ENCODE assay signal across 26 cellular contexts in genomic region chr1:230694991-230695390, GRCh38. TPM values are rescaled to one million over a fixed set of nuclear protein-coding genes. Genes with fewer than 3 reads are reported as not detected.
"Had no signal": no experiment of that assay in that cellular context is flagged by ENCODE, and none has a peak within 500 bp of the region (broad histone marks: within the 10 kb centered on the region; RNA-seq: fewer than 3 reads in every experiment).

No MANE protein-coding gene starts in this region.

- H3K36me3 ChIP-seq: ovary had no signal

- H3K4me1 ChIP-seq: gastroesophageal sphincter, upper lobe of left lung had no signal

- ATAC-seq: gastroesophageal sphincter; naive thymus-derived CD8-positive, alpha-beta T cell had no signal

- H3K4me3 Mint-ChIP-seq: activated naive CD4-positive, alpha-beta T cell treated with anti-CD3 and anti-CD28 coated beads, Interleukin-2, amount 50 U/mL, for 24 hours; immature natural killer cell; memory B cell; stimulated activated memory B cell treated with anti-CD40 and anti-IgM and Interleukin-4, amounts not matched to agents 10 μg/mL and 1 μg/mL and 100 μg/mL, for 72 hours; T-helper 1 cell treated with Interleukin-12 subunit alpha and Interleukin-12 subunit beta and Interleukin-4 antibody, amounts not matched to agents 30 μg/mL and 1 μg/mL, for 36 hours had no signal

- H3K9me3 ChIP-seq: gastroesophageal sphincter, heart right ventricle, mucosa of descending colon, ovary, thoracic aorta, upper lobe of left lung had no signal

- H3K27me3 ChIP-seq: gastroesophageal sphincter, heart right ventricle, ovary, upper lobe of left lung had no signal

- H3K9me3 Mint-ChIP-seq: activated naive CD4-positive, alpha-beta T cell treated with anti-CD3 and anti-CD28 coated beads, Interleukin-2, amount 50 U/mL, for 24 hours; immature natural killer cell; memory B cell; naive thymus-derived CD8-positive, alpha-beta T cell; stimulated activated memory B cell treated with anti-CD40 and anti-IgM and Interleukin-4, amounts not matched to agents 10 μg/mL and 1 μg/mL and 100 μg/mL, for 72 hours; T-helper 1 cell treated with Interleukin-12 subunit alpha and Interleukin-12 subunit beta and Interleukin-4 antibody, amounts not matched to agents 30 μg/mL and 1 μg/mL, for 36 hours had no signal

- H3K27ac ChIP-seq: coronary artery, gastroesophageal sphincter, ovary, thoracic aorta, upper lobe of left lung, VCaP had no signal

- H3K27me3 Mint-ChIP-seq: activated naive CD4-positive, alpha-beta T cell treated with anti-CD3 and anti-CD28 coated beads, Interleukin-2, amount 50 U/mL, for 24 hours; memory B cell; stimulated activated memory B cell treated with anti-CD40 and anti-IgM and Interleukin-4, amounts not matched to agents 10 μg/mL and 1 μg/mL and 100 μg/mL, for 72 hours had no signal

- DNase-seq: activated CD4-positive, alpha-beta T cell treated with anti-CD3 and anti-CD28 coated beads, Interleukin-2, amount 50 U/mL, for 1 hour; activated CD4-positive, CD25-positive, alpha-beta regulatory T cell treated with anti-CD3 and anti-CD28 coated beads, Interleukin-2, amount 50 U/mL, for 72 hours; activated CD8-positive, alpha-beta memory T cell treated with anti-CD3 and anti-CD28 coated beads for 24 hours; activated CD8-positive, alpha-beta memory T cell treated with anti-CD3 and anti-CD28 coated beads, Interleukin-2, amount 50 U/mL, for 48 hours; activated effector memory CD4-positive, alpha-beta T cell treated with anti-CD3 and anti-CD28 coated beads, Interleukin-2, amount 50 U/mL, for 16 hours; activated T-cell treated with anti-CD3 and anti-CD28 coated beads, Interleukin-2, amount 50 U/mL, for 48 hours; central memory CD4-positive, alpha-beta T cell; heart right ventricle; immature natural killer cell; kidney glomerular epithelial cell; mucosa of descending colon; naive thymus-derived CD8-positive, alpha-beta T cell; ovary; stimulated activated CD4-positive, alpha-beta T cell treated with anti-CD3 and anti-CD28 coated beads, Interleukin-4, amount 100 ng/mL, for 4 hours; upper lobe of left lung had no signal

- H3K4me3 ChIP-seq: coronary artery, gastroesophageal sphincter, heart right ventricle, mucosa of descending colon, ovary, thoracic aorta, upper lobe of left lung had no signal

- H3K4me1 Mint-ChIP-seq: memory B cell; stimulated activated memory B cell treated with anti-CD40 and anti-IgM and Interleukin-4, amounts not matched to agents 10 μg/mL and 1 μg/mL and 100 μg/mL, for 72 hours had no signal

- H3K27ac Mint-ChIP-seq: activated naive CD4-positive, alpha-beta T cell treated with anti-CD3 and anti-CD28 coated beads, Interleukin-2, amount 50 U/mL, for 24 hours; memory B cell; stimulated activated memory B cell treated with anti-CD40 and anti-IgM and Interleukin-4, amounts not matched to agents 10 μg/mL and 1 μg/mL and 100 μg/mL, for 72 hours had no signal

RNA-seq across cellular contexts. Expression of gene AGT, which starts 18.9 kb away (rescaled TPM):
- total RNA-seq: naive thymus-derived CD8-positive, alpha-beta T cell; pulmonary artery endothelial cell had no signal
- polyA plus RNA-seq: immature natural killer cell; naive thymus-derived CD8-positive, alpha-beta T cell had no signal

RNA-seq across cellular contexts. Expression of gene CAPN9, which starts 52.2 kb away (rescaled TPM):
- total RNA-seq: esophagus mucosa; liver; naive thymus-derived CD8-positive, alpha-beta T cell; pulmonary artery endothelial cell had no signal
- polyA plus RNA-seq: heart right ventricle; immature natural killer cell; liver; naive thymus-derived CD8-positive, alpha-beta T cell had no signal
